12 cellular contexts compared by ENCODE assay signal in the genomic region with DNA sequence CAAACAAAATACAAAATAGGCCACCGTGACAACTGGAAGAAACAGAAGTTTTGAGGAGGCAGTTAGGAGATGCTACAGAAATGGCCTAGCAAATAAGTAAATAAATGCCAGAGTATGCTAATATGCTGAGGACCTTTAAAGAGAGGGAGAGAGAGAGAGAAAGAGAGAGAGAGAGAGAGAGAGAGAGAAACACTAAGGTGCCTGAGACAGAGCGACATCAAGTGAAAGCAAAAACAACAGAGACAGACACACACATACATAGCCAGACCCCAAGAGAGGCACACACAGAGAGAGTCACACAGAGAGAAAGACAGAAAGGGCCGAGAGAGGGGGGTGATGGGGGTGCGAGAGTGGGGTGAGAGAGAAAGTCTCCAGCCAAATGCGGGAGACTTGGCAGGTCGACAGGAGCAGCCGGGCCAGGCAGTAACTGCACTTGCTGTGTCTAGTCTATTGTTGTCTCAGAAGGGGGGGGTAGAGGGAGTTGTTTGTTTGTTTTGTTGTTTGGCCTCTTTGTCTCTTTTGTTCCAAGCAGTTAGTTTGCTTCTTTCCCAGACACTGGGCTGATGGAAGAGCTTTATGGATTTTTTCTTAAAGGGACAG. TPM values are rescaled to one million over a fixed set of nuclear protein-coding genes. Genes with fewer than 3 reads are reported as not detected.
A peak's percentile ranks its signal among the peaks of the same experiment; 100 is the strongest.
DNase-seq lines count a peak whose midpoint lies in the region; ATAC-seq and TF ChIP-seq lines count a peak whose summit lies in the region.
"Had no signal": no experiment of that assay in that cellular context is flagged by ENCODE, and none has a peak within 500 bp of the region (broad histone marks: within the 10 kb centered on the region; RNA-seq: fewer than 3 reads in every experiment).

No MANE protein-coding gene starts in this region.

- H2AFZ ChIP-seq in GM23338, result no peak overlapping the region

- ATAC-seq in GM23338 (peak; percentile 6), SK-N-SH treated with all-trans-retinoic acid at 6 μM for 48 hours (peak; percentile 49; the same call in 2 of the 3 replicates), left cardiac atrium (peak in 1 of 2 donors; percentile 10), HG02973 (IDR thresholded peaks at IDR 0.05; ENCODE audit: unreplicated experiment) (no peak)
- ATAC-seq in activated T-cell treated with anti-CD3 and anti-CD28 coated beads, Interleukin-2, amount 50 U/mL, for 72 hours (replicated peaks in 1 of 2), result no peak
- ATAC-seq: Panc1 had no signal

- DNase-seq in GM23338 (ENCODE audit: low spot score), result peak; percentile 65
- peak; percentile 45 for DNase-seq in left cardiac atrium
- peak; percentile 77 to 97 (median 90) for DNase-seq in posterior cingulate gyrus
- no peak for DNase-seq in activated T-cell treated with anti-CD3 and anti-CD28 coated beads, Interleukin-2, amount 50 U/mL, for 72 hours
- no peak for DNase-seq in activated naive CD4-positive, alpha-beta T cell treated with anti-CD3 and anti-CD28 coated beads, Interleukin-2, amount 50 U/mL, for 16 hours
- DNase-seq in AG20443 (ENCODE audit: low spot score), result no peak
- DNase-seq: activated CD4-positive, alpha-beta T cell treated with anti-CD3 and anti-CD28 coated beads, Interleukin-2, amount 10 ng/mL, durations not matched to agents 7 days and 5 days; IMR-90; right lobe of liver had no signal

- H3K4me2 ChIP-seq in GM23338, result peak overlapping the region; percentile 100

- intact Hi-C loops in left cardiac atrium (cut with DNase I) (no loop called here), posterior cingulate gyrus (cut with DNase I) (loop anchor here (2.0 kb wide), 1 partner anchor 21 kb away; no protein-coding TSS in a partner anchor)

- no peak overlapping the region for H3K4me3 Mint-ChIP-seq in GM23338
- H3K4me3 Mint-ChIP-seq in activated T-cell treated with anti-CD3 and anti-CD28 coated beads, Interleukin-2, amount 50 U/mL, for 72 hours, result no peak overlapping the region
- H3K4me3 Mint-ChIP-seq: activated CD4-positive, alpha-beta T cell treated with anti-CD3 and anti-CD28 coated beads, Interleukin-2, amount 10 ng/mL, durations not matched to agents 7 days and 5 days had no signal

- no peaks in the 10 kb centered on the region for H3K9me2 ChIP-seq in GM23338 (ENCODE audit: insufficient read depth)

- TF ChIP-seq CTCF in GM23338 (conservative IDR thresholded peaks at IDR 0.05; ENCODE audit: low read depth in 2 of 2), result no peak

- no peak overlapping the region for H3K27ac Mint-ChIP-seq in GM23338
- no peak overlapping the region for H3K27ac Mint-ChIP-seq in activated T-cell treated with anti-CD3 and anti-CD28 coated beads, Interleukin-2, amount 50 U/mL, for 72 hours
- H3K27ac Mint-ChIP-seq: activated CD4-positive, alpha-beta T cell treated with anti-CD3 and anti-CD28 coated beads, Interleukin-2, amount 10 ng/mL, durations not matched to agents 7 days and 5 days had no signal

- H3K79me2 ChIP-seq in GM23338 (replicated peaks; ENCODE audit: insufficient read depth), result no peaks in the 10 kb centered on the region

- peaks cover 98% of the 10 kb centered on the region for H3K27me3 ChIP-seq in GM23338 (ENCODE audit: insufficient read depth)

- no peaks in the 10 kb centered on the region for H3K36me3 Mint-ChIP-seq in GM23338 (ENCODE audit: low read depth)
- H3K36me3 Mint-ChIP-seq in activated T-cell treated with anti-CD3 and anti-CD28 coated beads, Interleukin-2, amount 50 U/mL, for 72 hours (ENCODE audit: insufficient read depth in 2 of 2), result no peaks in the 10 kb centered on the region

- no peaks in the 10 kb centered on the region for H4K20me1 ChIP-seq in GM23338 (replicated peaks; ENCODE audit: insufficient read depth)

- H3F3A ChIP-seq in GM23338 (replicated peaks; ENCODE audit: low read depth), result peaks cover 14% of the 10 kb centered on the region

- H3K4me1 ChIP-seq in GM23338 (ENCODE audit: insufficient read depth), result peaks cover 61% of the 10 kb centered on the region

- no peaks in the 10 kb centered on the region for H3K9me3 Mint-ChIP-seq in GM23338
- no peaks in the 10 kb centered on the region for H3K9me3 Mint-ChIP-seq in activated T-cell treated with anti-CD3 and anti-CD28 coated beads, Interleukin-2, amount 50 U/mL, for 72 hours
- H3K9me3 Mint-ChIP-seq: activated CD4-positive, alpha-beta T cell treated with anti-CD3 and anti-CD28 coated beads, Interleukin-2, amount 10 ng/mL, durations not matched to agents 7 days and 5 days had no signal

- H3K4me3 ChIP-seq in GM23338, result peak overlapping the region; percentile 88
- H3K4me3 ChIP-seq: right lobe of liver had no signal

- no peak overlapping the region for H3K27ac ChIP-seq in GM23338 (ENCODE audit: low read depth)
- H3K27ac ChIP-seq: right lobe of liver had no signal

- H3K36me3 ChIP-seq in GM23338 (ENCODE audit: insufficient read depth), result no peaks in the 10 kb centered on the region
- H3K36me3 ChIP-seq: right lobe of liver had no signal

- H3K4me1 Mint-ChIP-seq in GM23338, result peaks cover 27% of the 10 kb centered on the region
- peaks cover 11% of the 10 kb centered on the region for H3K4me1 Mint-ChIP-seq in activated T-cell treated with anti-CD3 and anti-CD28 coated beads, Interleukin-2, amount 50 U/mL, for 72 hours (ENCODE audit: low read depth)

- H3K27me3 Mint-ChIP-seq in GM23338 (ENCODE audit: insufficient read depth, low read depth, poor library complexity), result peaks cover 42% of the 10 kb centered on the region
- H3K27me3 Mint-ChIP-seq in activated T-cell treated with anti-CD3 and anti-CD28 coated beads, Interleukin-2, amount 50 U/mL, for 72 hours (ENCODE audit: low read depth), result peaks cover 15% of the 10 kb centered on the region

TF ChIP-seq in GM23338, 12 proteins besides CTCF, POLR2A, EP300 and RAD21:
- TF ChIP-seq POLR2AphosphoS5 (IDR thresholded peaks at IDR 0.05; ENCODE audit: low read depth), result no peak

TF ChIP-seq in SK-N-SH treated with all-trans-retinoic acid at 6 μM for 48 hours, 23 proteins besides CTCF, POLR2A, EP300 and RAD21 (continues in another document):
- TF ChIP-seq ZFP3 (CRISPR knock-in tag; IDR thresholded peaks at IDR 0.05) (no peak), RARB (CRISPR knock-in tag; IDR thresholded peaks at IDR 0.05) (no peak), ISL1 (CRISPR knock-in tag; IDR thresholded peaks at IDR 0.05) (no peak), ZNF8 (CRISPR knock-in tag; IDR thresholded peaks at IDR 0.05) (no peak), SNAI2 (CRISPR knock-in tag; IDR thresholded peaks at IDR 0.05) (no peak), PPARA (CRISPR knock-in tag; IDR thresholded peaks at IDR 0.05; ENCODE audit: borderline replicate concordance) (no peak), ZC3H10 (CRISPR knock-in tag; IDR thresholded peaks at IDR 0.05) (no peak), POU6F1 (CRISPR knock-in tag; IDR thresholded peaks at IDR 0.05; ENCODE audit: borderline replicate concordance, low read depth) (no peak), GLIS3 (CRISPR knock-in tag; IDR thresholded peaks at IDR 0.05) (no peak), TSHZ2 (CRISPR knock-in tag; IDR thresholded peaks at IDR 0.05) (no peak), CSDC2 (CRISPR knock-in tag; IDR thresholded peaks at IDR 0.05) (no peak)

RNA-seq across cellular contexts. Expression of gene NFIB, which starts 30.1 kb away (rescaled TPM):
- 2.6 and 4.7 TPM in 2 replicates for total RNA-seq in GM23338 (2014; rRNA removed; shearing (Covaris generic))
- 2.4 and 3.9 TPM in 2 replicates for polyA plus RNA-seq in GM23338 (2016; fragmentation: Nextera tagmentation; extraction: Ambion mirVana)
- total RNA-seq in left cardiac atrium, result 100 to 1,000 TPM; 110 to 118 TPM
- not detected for total RNA-seq in activated T-cell treated with anti-CD3 and anti-CD28 coated beads, Interleukin-2, amount 50 U/mL, for 72 hours
- total RNA-seq: activated CD4-positive, alpha-beta T cell treated with anti-CD3 and anti-CD28 coated beads, Interleukin-2, amount 10 ng/mL, durations not matched to agents 7 days and 5 days had no signal

Comparison
In these comparisons a context has a peak if more than half of its experiments do, and no peak if none do; other contexts are left out.
1. ATAC-seq: peak in GM23338 (single experiment) and SK-N-SH treated with all-trans-retinoic acid at 6 μM for 48 hours (single experiment); none in activated T-cell treated with anti-CD3 and anti-CD28 coated beads, Interleukin-2, amount 50 U/mL, for 72 hours (0 of 2) and HG02973 (single experiment).
2. DNase-seq: peak in GM23338 (single experiment), left cardiac atrium (single experiment) and posterior cingulate gyrus (10 of 10); none in activated T-cell treated with anti-CD3 and anti-CD28 coated beads, Interleukin-2, amount 50 U/mL, for 72 hours (0 of 2), activated naive CD4-positive, alpha-beta T cell treated with anti-CD3 and anti-CD28 coated beads, Interleukin-2, amount 50 U/mL, for 16 hours (single experiment) and AG20443 (single experiment).
3. RNA of gene NFIB, which starts 30.1 kb away (total RNA-seq): 110 to 118 TPM in left cardiac atrium; 2.6 to 4.7 TPM in GM23338 and not detected in activated T-cell treated with anti-CD3 and anti-CD28 coated beads, Interleukin-2, amount 50 U/mL, for 72 hours; every median in the first group is over 10 times any median in the second.